In the genomic region with DNA sequence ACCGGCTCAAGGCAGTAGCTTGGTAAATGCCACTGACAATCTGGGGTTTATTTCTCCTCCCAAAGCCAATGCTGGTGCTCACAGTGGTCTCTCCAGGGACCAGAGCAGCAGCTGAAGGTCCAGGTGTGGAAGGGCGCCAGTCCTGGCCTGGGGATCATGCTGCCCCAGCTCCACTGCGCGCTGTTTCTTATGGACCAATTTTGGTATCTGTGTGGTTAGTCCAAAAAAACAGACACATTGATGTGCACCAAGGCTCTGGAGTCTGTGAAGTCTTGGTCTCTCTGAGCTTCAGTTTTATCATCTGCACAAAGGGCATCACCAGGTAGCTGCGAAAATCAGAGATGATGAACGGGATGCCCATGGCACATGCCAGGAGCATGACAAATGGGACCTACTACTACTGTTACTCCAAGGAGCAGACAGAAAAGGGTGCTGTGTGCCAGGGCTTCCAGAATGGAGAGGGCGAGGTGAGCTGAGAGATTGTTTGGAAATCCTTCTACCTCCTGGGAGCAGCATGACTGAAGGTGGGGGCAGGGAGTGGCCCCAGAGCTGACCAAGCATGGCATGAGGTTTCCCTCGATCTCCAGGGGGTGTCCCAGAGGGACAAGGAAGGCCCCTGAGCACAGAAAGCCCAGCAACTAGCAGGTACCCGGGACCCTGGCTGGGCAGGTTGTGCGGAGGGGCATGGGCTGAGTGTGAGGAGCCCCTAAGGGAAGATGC, we compare ENCODE assay signal across 1 cellular context.
TF ChIP-seq lines count a peak whose summit lies in the region.

No MANE protein-coding gene starts in this region.

TF ChIP-seq in H1, 55 proteins besides CTCF, POLR2A, EP300 and RAD21 (continued from another document):
- TF ChIP-seq YY1 (IDR thresholded peaks at IDR 0.05; ENCODE audit: low read depth, low read length) (no peak), CEBPB (IDR thresholded peaks at IDR 0.05; ENCODE audit: low read depth, low read length) (no peak), CBX8 (IDR thresholded peaks at IDR 0.05; ENCODE audit: borderline replicate concordance, low read depth, low read length) (no peak), KDM5A (IDR thresholded peaks at IDR 0.05; ENCODE audit: low read length) (no peak), SIN3A (conservative IDR thresholded peaks at IDR 0.05 in 1 of 2, IDR thresholded peaks at IDR 0.05 in 1 of 2; ENCODE audit: low read depth in 1 of 2, low read length in 2 of 2) (no peak), MAFK (IDR thresholded peaks at IDR 0.05; ENCODE audit: low read depth, low read length) (no peak), KDM4A (IDR thresholded peaks at IDR 0.05; ENCODE audit: low read depth, low read length, severe bottlenecking) (no peak), PHF8 (conservative IDR thresholded peaks at IDR 0.05; ENCODE audit: low read depth, low read length) (no peak), SIX5 (IDR thresholded peaks at IDR 0.05; ENCODE audit: low read depth, low read length) (no peak), ZNF274 (IDR thresholded peaks at IDR 0.05; ENCODE audit: borderline replicate concordance, extremely low read depth, low read length) (no peak)
- TF ChIP-seq, protein P1, sequence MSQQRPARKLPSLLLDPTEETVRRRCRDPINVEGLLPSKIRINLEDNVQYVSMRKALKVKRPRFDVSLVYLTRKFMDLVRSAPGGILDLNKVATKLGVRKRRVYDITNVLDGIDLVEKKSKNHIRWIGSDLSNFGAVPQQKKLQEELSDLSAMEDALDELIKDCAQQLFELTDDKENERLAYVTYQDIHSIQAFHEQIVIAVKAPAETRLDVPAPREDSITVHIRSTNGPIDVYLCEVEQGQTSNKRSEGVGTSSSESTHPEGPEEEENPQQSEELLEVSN (IDR thresholded peaks at IDR 0.05), result no peak
- TF ChIP-seq, protein P2, sequence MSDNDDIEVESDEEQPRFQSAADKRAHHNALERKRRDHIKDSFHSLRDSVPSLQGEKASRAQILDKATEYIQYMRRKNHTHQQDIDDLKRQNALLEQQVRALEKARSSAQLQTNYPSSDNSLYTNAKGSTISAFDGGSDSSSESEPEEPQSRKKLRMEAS (IDR thresholded peaks at IDR 0.05), result no peak
